ENCODE assay signal across 8 cellular contexts in genomic region chr14:91303091-91303923, GRCh38. TPM values are rescaled to one million over a fixed set of nuclear protein-coding genes. Genes with fewer than 3 reads are reported as not detected.
A peak's percentile ranks its signal among the peaks of the same experiment; 100 is the strongest.
DNase-seq lines count a peak whose midpoint lies in the region; ATAC-seq, FAIRE-seq and TF ChIP-seq lines count a peak whose summit lies in the region.

No MANE protein-coding gene starts in this region.

- H3K27ac ChIP-seq in Panc1 (ENCODE audit: low read length) (no peak overlapping the region), stomach (no peak overlapping the region)

- H3K4me1 ChIP-seq in Panc1 (ENCODE audit: control insufficient read depth, insufficient read depth, low read length), result no peaks in the 10 kb centered on the region
- H3K4me1 ChIP-seq in stomach, result peaks cover 0 to 9% (median 0%) of the 10 kb centered on the region in 4 donors

- WGBS in stomach, 5 donors, result 78 to 89% (median 87%) methylated on average over 21 to 23 of the region's 23 CpGs

- no peaks in the 10 kb centered on the region for H3K9me3 ChIP-seq in Panc1 (ENCODE audit: control insufficient read depth, insufficient read depth, low read depth, low read length)
- no peaks in the 10 kb centered on the region for H3K9me3 ChIP-seq in stomach

- TF ChIP-seq CTCF in Panc1 (IDR thresholded peaks at IDR 0.05) (no peak), stomach (IDR thresholded peaks at IDR 0.05) (no peak)

- H3K9me3 Mint-ChIP-seq in activated naive CD8-positive, alpha-beta T cell treated with anti-CD3 and anti-CD28 coated beads, Interleukin-2, amount 50 U/mL, for 24 hours, result no peaks in the 10 kb centered on the region
- H3K9me3 Mint-ChIP-seq in naive B cell, result no peaks in the 10 kb centered on the region

- CTCF ChIA-PET in Panc1 (lab: Charles Lee), result interaction anchor here (0.5 kb wide), 1 partner anchor 303 kb away, joined by 4 read pairs; no protein-coding TSS in a partner anchor

- H3K36me3 ChIP-seq in Panc1 (ENCODE audit: control insufficient read depth, insufficient read depth, low read length) (no peaks in the 10 kb centered on the region; the same call in 1 of the 2 replicates), stomach (peaks cover 25 to 98% (median 91%) of the 10 kb centered on the region in 4 donors)

- BruUV-seq in Panc1 (replicated peaks; lab: Mats Ljungman, UMichigan), result no TSS peak

- in situ Hi-C loops in Panc1 (cut with HindIII; ENCODE audit: low pct_unique_long_range_greater_than_20kb, low sequenced_read_pairs), result no loop called here

- intact Hi-C loops in Panc1 (cut with micrococcal nuclease; ENCODE audit: unreplicated experiment), result no loop called here
- intact Hi-C loops in stomach (cut with DNase I; ENCODE audit: low total_unique reads), result no loop called here

- POLR2A ChIA-PET in Panc1 (lab: Charles Lee), result interaction anchor here (0.6 kb wide), 1 partner anchor 152 kb away, joined by 5 read pairs; no protein-coding TSS in a partner anchor

- no peak for FAIRE-seq in HTR-8/SVneo (lab: Jason Lieb, UNC)

- H3K4me3 ChIP-seq in Panc1 (ENCODE audit: low read depth in 2 of 2, low read length in 2 of 2) (no peak overlapping the region), stomach (no peak overlapping the region)

- DNase-seq in COLO668 (lab: John Stamatoyannopoulos, UW; ENCODE audit: unreplicated experiment) (peak; percentile 32), Panc1 (ENCODE audit: low read depth, low spot score) (no peak), naive B cell (no peak), stomach (no peak), HTR-8/SVneo (ENCODE audit: insufficient read length, low spot score) (no peak), NCI-H2081 treated with DMSO at 0.1 percent for 48 hours (lab: John Stamatoyannopoulos, UW) (no peak)
- peak; percentile 91 for DNase-seq in activated naive CD8-positive, alpha-beta T cell treated with anti-CD3 and anti-CD28 coated beads, Interleukin-2, amount 50 U/mL, for 24 hours

- H3K4me1 Mint-ChIP-seq in activated naive CD8-positive, alpha-beta T cell treated with anti-CD3 and anti-CD28 coated beads, Interleukin-2, amount 50 U/mL, for 24 hours, result peaks cover 56% of the 10 kb centered on the region
- H3K4me1 Mint-ChIP-seq in naive B cell, result peaks cover 2 to 13% (median 8%) of the 10 kb centered on the region in 3 donors

- TF ChIP-seq POLR2A in stomach (IDR thresholded peaks at IDR 0.05), result no peak

- H3K36me3 Mint-ChIP-seq in activated naive CD8-positive, alpha-beta T cell treated with anti-CD3 and anti-CD28 coated beads, Interleukin-2, amount 50 U/mL, for 24 hours (ENCODE audit: low read depth), result peaks cover 73% of the 10 kb centered on the region
- H3K36me3 Mint-ChIP-seq in naive B cell, result peaks cover 32 to 33% of the 10 kb centered on the region in 2 donors

- H3K4me3 Mint-ChIP-seq in activated naive CD8-positive, alpha-beta T cell treated with anti-CD3 and anti-CD28 coated beads, Interleukin-2, amount 50 U/mL, for 24 hours, result peak overlapping the region; percentile 64
- no peak overlapping the region for H3K4me3 Mint-ChIP-seq in naive B cell

- H3K27me3 ChIP-seq in Panc1 (ENCODE audit: control insufficient read depth, insufficient read depth, low read length) (no peaks in the 10 kb centered on the region), stomach (no peaks in the 10 kb centered on the region)

- ATAC-seq in GM21786 (IDR thresholded peaks at IDR 0.05; ENCODE audit: unreplicated experiment), result peak; percentile 62
- peak; percentile 86 for ATAC-seq in Panc1
- ATAC-seq in activated naive CD8-positive, alpha-beta T cell treated with anti-CD3 and anti-CD28 coated beads, Interleukin-2, amount 50 U/mL, for 24 hours, result peak; percentile 76
- peak; percentile 59 to 73 for ATAC-seq in naive B cell (ENCODE audit: low read depth in 2 of 2)

- no peak for TF ChIP-seq EP300 in stomach (IDR thresholded peaks at IDR 0.05)

- no peaks in the 10 kb centered on the region for H3K27me3 Mint-ChIP-seq in activated naive CD8-positive, alpha-beta T cell treated with anti-CD3 and anti-CD28 coated beads, Interleukin-2, amount 50 U/mL, for 24 hours
- H3K27me3 Mint-ChIP-seq in naive B cell, result no peaks in the 10 kb centered on the region

- peak overlapping the region; percentile 83 for H3K27ac Mint-ChIP-seq in activated naive CD8-positive, alpha-beta T cell treated with anti-CD3 and anti-CD28 coated beads, Interleukin-2, amount 50 U/mL, for 24 hours
- peak overlapping the region in 2 of 6 donors; percentile 69 to 80 for H3K27ac Mint-ChIP-seq in naive B cell

RNA-seq across cellular contexts. Expression of gene GPR68, which starts 58.8 kb away (rescaled TPM):
- total RNA-seq in Panc1 (2021; ENCODE audit: unreplicated experiment) (0.28 TPM), stomach (10 to 100 TPM in 2 of 5 donors, 1 to 10 TPM in 1, not detected in 2; 4.0 to 19.3 (median 11.0) TPM)
- 0.38 TPM for polyA plus RNA-seq in Panc1 (2012; ENCODE audit: insufficient read length)
- polyA plus RNA-seq in naive B cell (ENCODE audit: low read depth in 6 of 6) (under 1 TPM in 5 of 6 donors, not detected in 1; 0.11 to 0.58 (median 0.23) TPM), stomach (10 to 100 TPM in 1 of 3 donors, 1 to 10 TPM in 2; 1.9 to 10.9 (median 7.2) TPM)

Comparison
In these comparisons a context has a peak if more than half of its experiments do, and no peak if none do; other contexts are left out.
1. DNase-seq: peak in COLO668 (single experiment) and activated naive CD8-positive, alpha-beta T cell treated with anti-CD3 and anti-CD28 coated beads, Interleukin-2, amount 50 U/mL, for 24 hours (single experiment); none in Panc1 (single experiment), naive B cell (single experiment), stomach (single experiment), HTR-8/SVneo (single experiment) and NCI-H2081 treated with DMSO at 0.1 percent for 48 hours (single experiment).
2. Peak in every context shown above with its lines, with median percentiles within 50 percentile points of each other: ATAC-seq.